8 cellular contexts compared by ENCODE assay signal in the genomic region with DNA sequence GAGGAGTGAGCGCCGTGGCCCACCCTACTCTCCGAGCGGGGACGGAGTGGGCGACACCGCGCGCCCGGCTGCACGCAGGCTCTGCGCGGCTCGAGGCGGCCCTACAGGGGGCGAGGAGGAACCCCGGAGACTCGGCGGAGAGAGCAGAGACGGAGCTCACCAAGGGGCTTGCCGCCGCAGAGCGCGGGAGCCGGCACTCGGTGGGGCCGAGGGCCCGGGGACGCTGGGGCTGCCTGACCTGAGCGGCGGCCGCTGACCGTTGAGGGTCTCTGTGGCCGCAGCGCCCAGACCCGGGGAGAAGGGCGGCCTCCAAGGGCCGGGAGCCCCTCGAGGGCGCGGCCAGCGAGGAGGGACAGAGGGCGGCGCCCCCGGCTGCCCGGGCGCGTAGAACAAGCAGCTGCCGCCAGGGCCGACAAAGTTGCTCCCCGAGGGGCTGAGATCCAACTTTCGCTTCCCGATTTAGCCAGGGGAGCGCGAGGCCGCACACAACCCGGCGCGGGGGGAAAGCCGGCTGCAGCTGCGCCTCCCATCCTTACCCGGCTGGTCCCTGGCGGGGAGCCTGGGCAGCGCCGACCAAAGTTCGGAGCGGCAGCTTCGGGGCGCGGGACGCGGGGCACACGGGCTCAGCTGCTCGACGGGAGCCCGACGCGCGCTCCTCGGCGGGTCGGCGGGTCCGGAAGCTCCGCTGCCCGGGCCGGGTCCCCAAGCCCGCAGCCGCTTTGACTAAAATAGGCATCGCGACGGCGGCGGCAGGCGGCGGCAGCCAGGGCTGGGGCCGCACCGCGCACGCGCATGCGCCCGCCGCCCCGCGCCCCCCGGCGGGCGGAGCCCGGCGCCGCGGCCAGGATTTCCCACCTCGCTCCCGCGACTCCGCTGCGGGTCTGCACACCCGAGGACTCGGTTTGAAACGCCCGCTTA. TPM values are rescaled to one million over a fixed set of nuclear protein-coding genes. Genes with fewer than 3 reads are reported as not detected.
DNase-seq lines count a peak whose midpoint lies in the region; ATAC-seq and TF ChIP-seq lines count a peak whose summit lies in the region.

No MANE protein-coding gene starts in this region.

- POLR2A ChIA-PET in naive thymus-derived CD8-positive, alpha-beta T cell (lab: Charles Lee): no interaction called here

- H3K36me3 Mint-ChIP-seq in naive thymus-derived CD8-positive, alpha-beta T cell: peaks cover 0 to 7% (median 0%) of the 10 kb centered on the region in 3 donors

- H3K9me3 Mint-ChIP-seq in naive thymus-derived CD8-positive, alpha-beta T cell: no peaks in the 10 kb centered on the region

- peak overlapping the region; percentile 75 for H3K4me3 ChIP-seq in fibroblast of villous mesenchyme (ENCODE audit: low read depth, low read length)
- peak overlapping the region; percentile 72 for H3K4me3 ChIP-seq in urinary bladder (ENCODE audit: low read depth, low read length)

- TF ChIP-seq CTCF in fibroblast of villous mesenchyme (IDR thresholded peaks at IDR 0.05; ENCODE audit: insufficient read depth, low read depth, low read length): no peak

- H3K4me1 Mint-ChIP-seq in naive thymus-derived CD8-positive, alpha-beta T cell: peaks cover 4 to 15% (median 13%) of the 10 kb centered on the region in 4 donors

- no peaks in the 10 kb centered on the region for H3K36me3 ChIP-seq in urinary bladder (ENCODE audit: insufficient read depth)

- H3K4me3 Mint-ChIP-seq in naive thymus-derived CD8-positive, alpha-beta T cell: peak overlapping the region; percentile 68 to 84 (median 76)

- peaks cover 25 to 71% (median 51%) of the 10 kb centered on the region in 5 donors for H3K27me3 Mint-ChIP-seq in naive thymus-derived CD8-positive, alpha-beta T cell

- peak; percentile 57 for ATAC-seq in naive thymus-derived CD8-positive, alpha-beta T cell

- H3K4me1 ChIP-seq in urinary bladder (ENCODE audit: insufficient read depth): no peaks in the 10 kb centered on the region

- no peak overlapping the region for H3K27ac Mint-ChIP-seq in naive thymus-derived CD8-positive, alpha-beta T cell

- peak overlapping the region; percentile 71 for H3K27ac ChIP-seq in urinary bladder (ENCODE audit: low read depth)

- peak; percentile 28 to 61 for DNase-seq in NCI-H524 (lab: John Stamatoyannopoulos, UW)
- no peak for DNase-seq in NCI-H524 treated with DMSO at 0.1 percent for 48 hours (lab: John Stamatoyannopoulos, UW)
- peak; percentile 57 for DNase-seq in HCEC 1CT
- DNase-seq in NCI-H1105 (lab: John Stamatoyannopoulos, UW): peak; percentile 58
- peak; percentile 28 for DNase-seq in activated T-cell treated with anti-CD3 and anti-CD28 coated beads, Interleukin-2, amount 50 U/mL, for 1 hour
- peak; percentile 51 for DNase-seq in fibroblast of villous mesenchyme (ENCODE audit: low read depth)
- DNase-seq in naive thymus-derived CD8-positive, alpha-beta T cell: peak in 3 of 10 donors; percentile 5 to 16 (median 12)

- under 1% methylated on average over 122 of the region's 122 CpGs for WGBS in urinary bladder

RNA-seq across cellular contexts. Expression of a gene that starts 43.1 kb away (rescaled TPM):
- 17.7 and 19.4 TPM in 2 replicates for total RNA-seq in fibroblast of villous mesenchyme
- not detected for total RNA-seq in naive thymus-derived CD8-positive, alpha-beta T cell
- polyA plus RNA-seq in naive thymus-derived CD8-positive, alpha-beta T cell: not detected
- 2.5 TPM for total RNA-seq in urinary bladder
- polyA plus RNA-seq in urinary bladder: 0.37 TPM
